In the genomic region with DNA sequence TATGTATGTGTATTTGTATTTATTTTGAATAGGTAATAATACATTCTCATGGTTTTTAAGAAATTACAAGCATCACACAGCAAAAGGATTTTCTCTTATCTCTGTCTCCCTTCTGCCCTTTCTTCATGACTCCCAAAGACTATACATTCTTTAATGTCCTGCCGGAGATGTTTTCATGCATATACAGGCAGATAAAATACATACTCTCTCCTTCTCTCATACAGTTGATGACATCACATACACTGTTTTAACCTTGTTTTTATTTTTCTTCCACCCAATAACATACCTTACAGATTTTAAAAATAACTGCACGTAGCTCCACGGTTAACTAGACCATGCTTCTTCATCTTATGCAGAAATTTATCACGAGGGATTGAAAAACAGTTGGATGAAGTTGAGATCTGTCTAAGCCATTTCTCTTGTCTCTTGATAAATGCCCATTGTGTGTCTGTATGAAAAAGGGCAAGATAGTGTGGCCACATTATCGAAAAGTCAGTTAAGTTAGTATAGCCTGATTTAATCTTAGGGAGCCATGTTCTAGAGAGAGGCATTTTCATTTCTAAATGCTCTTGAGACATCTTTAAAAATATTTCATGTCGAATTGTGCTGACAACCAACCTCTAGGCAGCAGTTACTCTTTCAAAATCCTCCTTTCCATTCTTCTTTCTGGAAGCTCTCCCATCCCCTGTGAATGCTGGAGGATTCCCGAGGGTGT, we compare ENCODE assay signal across 26 cellular contexts.
"Had no signal": no experiment of that assay in that cellular context is flagged by ENCODE, and none has a peak within 500 bp of the region (broad histone marks: within the 10 kb centered on the region; RNA-seq: fewer than 3 reads in every experiment).

No MANE protein-coding gene starts in this region.

- H3K36me3 ChIP-seq: gastrocnemius medialis, thoracic aorta, tibial nerve, upper lobe of left lung had no signal

- H3K4me2 ChIP-seq: smooth muscle cell had no signal

- H3K27ac ChIP-seq: dorsolateral prefrontal cortex, gastrocnemius medialis, parathyroid adenoma, thoracic aorta, tibial nerve, upper lobe of left lung had no signal

- H3K4me3 ChIP-seq: dorsolateral prefrontal cortex, gastrocnemius medialis, mucosa of descending colon, smooth muscle cell, thoracic aorta, tibial nerve, upper lobe of left lung had no signal

- ATAC-seq: esophagus mucosa; gastrocnemius medialis; left lobe of liver; mucosa of descending colon; natural killer cell treated with Interleukin-12 subunit alpha and Interleukin-12 subunit beta and Interleukin-15 and Interleukin-18, amount 100 ng/mL, for 72 hours; sciatic nerve; stimulated activated memory B cell treated with anti-CD40 and anti-IgM and Interleukin-4, amounts not matched to agents 10 μg/mL and 1 μg/mL and 100 μg/mL, for 72 hours had no signal

- DNase-seq: dorsolateral prefrontal cortex; effector CD4-positive, alpha-beta T cell; foreskin fibroblast; gastrocnemius medialis; head of caudate nucleus; kidney; mesenchymal stem cell; mucosa of descending colon; naive B cell; stimulated activated CD4-positive, alpha-beta T cell treated with anti-CD3 and anti-CD28 coated beads, Interleukin-12 subunit alpha, Interleukin-12 subunit beta, amount 100 ng/mL, for 4 hours; stimulated activated CD4-positive, alpha-beta T cell treated with anti-CD3 and anti-CD28 coated beads, Interleukin-1b, Interleukin-23, amount 100 ng/mL, for 48 hours; stimulated activated CD4-positive, alpha-beta T cell treated with anti-CD3 and anti-CD28 coated beads, Interleukin-4, amount 100 ng/mL, for 24 hours; upper lobe of left lung had no signal

- H3K27ac Mint-ChIP-seq: mesothelial cell of epicardium; natural killer cell treated with Interleukin-12 subunit alpha and Interleukin-12 subunit beta and Interleukin-15 and Interleukin-18, amount 100 ng/mL, for 72 hours; progenitor cell of endocrine pancreas; stimulated activated memory B cell treated with anti-CD40 and anti-IgM and Interleukin-4, amounts not matched to agents 10 μg/mL and 1 μg/mL and 100 μg/mL, for 72 hours; stimulated activated naive CD8-positive, alpha-beta T cell treated with anti-CD3 and anti-CD28 coated beads, Interleukin-15, Interleukin-2, amounts not matched to agents 100 ng/mL and 50 ng/mL, for 24 hours had no signal

- H2AFZ ChIP-seq: parathyroid adenoma had no signal

- H3K36me3 Mint-ChIP-seq: mesothelial cell of epicardium; naive B cell; natural killer cell treated with Interleukin-12 subunit alpha and Interleukin-12 subunit beta and Interleukin-15 and Interleukin-18, amount 100 ng/mL, for 72 hours; stimulated activated memory B cell treated with anti-CD40 and anti-IgM and Interleukin-4, amounts not matched to agents 10 μg/mL and 1 μg/mL and 100 μg/mL, for 72 hours had no signal

- H3K4me1 ChIP-seq: gastrocnemius medialis, parathyroid adenoma, tibial nerve, upper lobe of left lung had no signal

- H3K9me3 ChIP-seq: gastrocnemius medialis, mucosa of descending colon, thoracic aorta, tibial nerve, upper lobe of left lung had no signal

- H3K9ac ChIP-seq: parathyroid adenoma had no signal

- H3K27me3 Mint-ChIP-seq: progenitor cell of endocrine pancreas had no signal

- H3K9me3 Mint-ChIP-seq: naive B cell; natural killer cell treated with Interleukin-12 subunit alpha and Interleukin-12 subunit beta and Interleukin-15 and Interleukin-18, amount 100 ng/mL, for 72 hours; neural crest cell; stimulated activated memory B cell treated with anti-CD40 and anti-IgM and Interleukin-4, amounts not matched to agents 10 μg/mL and 1 μg/mL and 100 μg/mL, for 72 hours; stimulated activated naive CD8-positive, alpha-beta T cell treated with anti-CD3 and anti-CD28 coated beads, Interleukin-15, Interleukin-2, amounts not matched to agents 100 ng/mL and 50 ng/mL, for 24 hours had no signal

- H3K4me3 Mint-ChIP-seq: mesothelial cell of epicardium; naive B cell; natural killer cell treated with Interleukin-12 subunit alpha and Interleukin-12 subunit beta and Interleukin-15 and Interleukin-18, amount 100 ng/mL, for 72 hours; neural crest cell; stimulated activated memory B cell treated with anti-CD40 and anti-IgM and Interleukin-4, amounts not matched to agents 10 μg/mL and 1 μg/mL and 100 μg/mL, for 72 hours; stimulated activated naive CD8-positive, alpha-beta T cell treated with anti-CD3 and anti-CD28 coated beads, Interleukin-15, Interleukin-2, amounts not matched to agents 100 ng/mL and 50 ng/mL, for 24 hours had no signal

- H3K27me3 ChIP-seq: gastrocnemius medialis, tibial nerve, upper lobe of left lung had no signal

- H3K4me1 Mint-ChIP-seq: mesothelial cell of epicardium, neural crest cell had no signal

- H3K79me2 ChIP-seq: parathyroid adenoma had no signal
